ENCODE assay signal across 9 cellular contexts in the genomic region with DNA sequence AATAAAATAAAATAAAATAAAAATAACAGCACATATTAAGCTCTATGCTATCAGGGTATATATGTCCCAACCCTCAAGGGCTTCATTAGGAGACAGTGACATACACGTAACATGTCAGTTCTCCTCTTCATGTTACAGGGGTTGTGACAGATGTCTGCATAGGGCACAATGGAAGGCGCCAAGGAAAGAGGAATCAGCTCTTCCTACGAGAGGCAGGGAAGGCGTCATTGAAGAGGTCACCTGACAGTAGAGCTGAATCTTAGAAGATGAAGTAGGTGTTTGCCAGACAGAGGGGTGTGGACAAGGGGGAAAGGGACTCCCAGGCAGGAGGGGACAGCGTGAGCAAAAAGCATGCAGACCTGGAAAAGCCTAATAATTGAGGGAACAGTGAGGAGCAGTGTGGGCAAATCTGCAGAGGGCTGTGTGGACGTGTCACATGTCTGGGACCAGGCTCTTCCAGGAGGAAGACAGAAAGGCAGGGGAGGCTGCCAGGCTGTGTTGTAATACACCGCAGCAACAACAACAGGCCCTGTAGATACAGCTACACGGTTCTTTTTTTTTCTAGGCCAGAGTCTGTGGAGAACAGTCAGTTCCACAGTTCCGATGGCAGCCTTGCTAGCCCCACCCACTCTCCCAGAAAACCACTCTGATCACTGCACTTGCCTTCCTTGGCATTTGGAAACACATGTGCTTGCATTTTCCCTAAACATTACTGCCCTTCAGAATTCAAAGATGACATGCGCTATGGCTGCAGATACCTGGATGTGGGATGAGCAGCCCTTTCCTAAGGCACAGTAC. TPM values are rescaled to one million over a fixed set of nuclear protein-coding genes. Genes with fewer than 3 reads are reported as not detected.
A peak's percentile ranks its signal among the peaks of the same experiment; 100 is the strongest.
DNase-seq lines count a peak whose midpoint lies in the region; ATAC-seq lines count a peak whose summit lies in the region.
"Had no signal": no experiment of that assay in that cellular context is flagged by ENCODE, and none has a peak within 500 bp of the region (broad histone marks: within the 10 kb centered on the region; RNA-seq: fewer than 3 reads in every experiment).

No MANE protein-coding gene starts in this region.

- H3K27ac ChIP-seq in angular gyrus (ENCODE audit: low read depth, low read length) = peak overlapping the region; percentile 69
- no peak overlapping the region for H3K27ac ChIP-seq in CD4-positive, alpha-beta memory T cell (ENCODE audit: low read depth, low read length)

- peak overlapping the region in 1 of 8 donors; percentile 11 for H3K4me3 Mint-ChIP-seq in CD4-positive, alpha-beta memory T cell

- H3K36me3 Mint-ChIP-seq in CD4-positive, alpha-beta memory T cell = peaks cover 0 to 13% of the 10 kb centered on the region in 2 donors

- H3K27me3 ChIP-seq in CD4-positive, alpha-beta memory T cell (ENCODE audit: insufficient read depth, low read length) = no peaks in the 10 kb centered on the region
- H3K27me3 ChIP-seq: MG63 had no signal

- peaks cover 4 to 25% (median 8%) of the 10 kb centered on the region in 4 donors for H3K4me1 Mint-ChIP-seq in CD4-positive, alpha-beta memory T cell

- intact Hi-C loops in left ventricle myocardium superior (cut with micrococcal nuclease) (no loop called here), posterior cingulate gyrus (cut with DNase I) (no loop called here)
- intact Hi-C loops in CD4-positive, alpha-beta memory T cell (cut with micrococcal nuclease) = no loop called here

- H3K27ac Mint-ChIP-seq in CD4-positive, alpha-beta memory T cell = peak overlapping the region in 3 of 7 donors; percentile 21 to 81 (median 49)

- H3K9me3 ChIP-seq in CD4-positive, alpha-beta memory T cell (ENCODE audit: control insufficient read depth in 1 of 2, low read length in 2 of 2) = no peaks in the 10 kb centered on the region

- POLR2A ChIA-PET in CD4-positive, alpha-beta memory T cell (lab: Charles Lee; ENCODE audit: partially characterized antibody) = interaction anchor here (1.2 kb wide), 1 partner anchor 11 kb away, joined by 3 read pairs; no protein-coding TSS in a partner anchor

- DNase-seq in CD1c-positive myeloid dendritic cell (ENCODE audit: extremely low spot score) = peak; percentile 91
- DNase-seq in left ventricle myocardium superior = peak; percentile 91
- peak in 9 of 10 donors; percentile 38 to 91 (median 63) for DNase-seq in posterior cingulate gyrus
- DNase-seq in CD4-positive, alpha-beta memory T cell = no peak
- DNase-seq in NCI-H526 treated with DMSO at 0.1 percent for 48 hours (lab: John Stamatoyannopoulos, UW) = no peak
- DNase-seq: MG63 had no signal

- no peaks in the 10 kb centered on the region for H3K4me1 ChIP-seq in CD4-positive, alpha-beta memory T cell (ENCODE audit: insufficient read depth, low read length)

- CTCF ChIA-PET in CD4-positive, alpha-beta memory T cell (lab: Charles Lee; ENCODE audit: partially characterized antibody) = interaction anchor here (0.9 to 1.0 kb wide), 2 partner anchors 38 to 67 kb away, joined by 3 to 4 read pairs; no protein-coding TSS in a partner anchor

- ATAC-seq in left ventricle myocardium superior (peak; percentile 77), HG03571 (IDR thresholded peaks at IDR 0.05; ENCODE audit: unreplicated experiment) (no peak), GM18502 (IDR thresholded peaks at IDR 0.05; ENCODE audit: poor library complexity, unreplicated experiment) (no peak)

- H3K36me3 ChIP-seq in CD4-positive, alpha-beta memory T cell (ENCODE audit: insufficient read depth, low read length) = no peaks in the 10 kb centered on the region
- H3K36me3 ChIP-seq: MG63 had no signal

- no peak overlapping the region for H3K4me3 ChIP-seq in CD4-positive, alpha-beta memory T cell (ENCODE audit: low read length in 2 of 2)
- H3K4me3 ChIP-seq: MG63 had no signal

- H3K27me3 Mint-ChIP-seq in CD4-positive, alpha-beta memory T cell = no peaks in the 10 kb centered on the region

- no peaks in the 10 kb centered on the region for H3K9me3 Mint-ChIP-seq in CD4-positive, alpha-beta memory T cell

RNA-seq across cellular contexts. Expression of a gene that starts 2.5 kb away (rescaled TPM):
- 82.8 TPM for total RNA-seq in left ventricle myocardium superior
- total RNA-seq in CD4-positive, alpha-beta memory T cell = 10 to 100 TPM; 72.9 to 74.2 TPM
- 100 to 1,000 TPM in 1 of 2 donors, 10 to 100 TPM in 1; 94.2 to 233 TPM for polyA plus RNA-seq in CD4-positive, alpha-beta memory T cell

RNA-seq across cellular contexts. Expression of a gene that starts 45.6 kb away (rescaled TPM):
- not detected for total RNA-seq in left ventricle myocardium superior
- 1 to 10 TPM in 1 of 2 experiments, under 1 TPM in 1; 0.69 to 1.3 TPM for total RNA-seq in CD4-positive, alpha-beta memory T cell
- polyA plus RNA-seq in CD4-positive, alpha-beta memory T cell = under 1 TPM in 1 of 2 donors, not detected in 1; 0.28 TPM

Comparison
In these comparisons a context has a peak if more than half of its experiments do, and no peak if none do; other contexts are left out.
1. DNase-seq: peak in CD1c-positive myeloid dendritic cell (single experiment), left ventricle myocardium superior (single experiment) and posterior cingulate gyrus (9 of 10); none in CD4-positive, alpha-beta memory T cell (0 of 5) and NCI-H526 treated with DMSO at 0.1 percent for 48 hours (single experiment).